In the genomic region with DNA sequence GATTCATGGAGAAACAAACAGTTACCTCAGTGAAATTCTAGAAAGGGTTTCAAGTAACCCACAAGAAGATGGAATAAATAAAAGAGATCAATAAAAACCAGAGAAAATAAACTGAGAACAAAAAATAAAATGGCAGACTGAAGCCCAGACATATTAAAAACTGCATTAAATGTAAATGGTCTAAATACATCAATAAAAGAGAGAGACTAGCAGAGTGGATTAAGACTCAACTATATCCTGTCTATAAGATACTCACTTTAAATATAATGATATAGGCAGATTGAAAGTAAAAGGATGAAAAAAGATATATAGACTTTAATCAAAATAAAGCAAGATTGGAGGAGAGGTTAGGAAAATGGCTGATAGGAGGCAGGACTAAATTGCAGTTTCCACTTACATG, we compare ENCODE assay signal across 40 cellular contexts. TPM values are rescaled to one million over a fixed set of nuclear protein-coding genes. Genes with fewer than 3 reads are reported as not detected.
"Had no signal": no experiment of that assay in that cellular context is flagged by ENCODE, and none has a peak within 500 bp of the region (broad histone marks: within the 10 kb centered on the region; RNA-seq: fewer than 3 reads in every experiment).

No MANE protein-coding gene starts in this region.

- FAIRE-seq: astrocyte, bronchial epithelial cell had no signal

- H3K4me1 Mint-ChIP-seq: activated naive CD4-positive, alpha-beta T cell treated with anti-CD3 and anti-CD28 coated beads, Interleukin-2, amount 10 ng/mL, durations not matched to agents 7 days and 5 days; activated naive CD4-positive, alpha-beta T cell treated with anti-CD3 and anti-CD28 coated beads, Interleukin-2, amount 50 U/mL, for 24 hours; activated naive CD8-positive, alpha-beta T cell treated with anti-CD3 and anti-CD28 coated beads for 36 hours; activated naive CD8-positive, alpha-beta T cell treated with anti-CD3 and anti-CD28 coated beads, Interleukin-2, amount 10 ng/mL, durations not matched to agents 7 days and 5 days; activated naive CD8-positive, alpha-beta T cell treated with anti-CD3 and anti-CD28 coated beads, Interleukin-2, amount 50 U/mL, for 24 hours; activated T-helper 17 cell treated with anti-CD3 and anti-CD28 coated beads, Interleukin-2, amount 50 U/mL, for 72 hours; brain; central memory CD8-positive, alpha-beta T cell had no signal

- H3K27me3 ChIP-seq: adrenal gland, ascending aorta, body of pancreas, brain microvascular endothelial cell, cardiac muscle cell had no signal

- H3K36me3 ChIP-seq: adrenal gland, ascending aorta, brain microvascular endothelial cell, breast epithelium, cardiac muscle cell had no signal

- H3K36me3 Mint-ChIP-seq: activated naive CD4-positive, alpha-beta T cell treated with anti-CD3 and anti-CD28 coated beads, Interleukin-2, amount 10 ng/mL, durations not matched to agents 7 days and 5 days; activated naive CD8-positive, alpha-beta T cell treated with anti-CD3 and anti-CD28 coated beads, Interleukin-2, amount 10 ng/mL, durations not matched to agents 7 days and 5 days; brain had no signal

- H3K4me3 Mint-ChIP-seq: activated naive CD4-positive, alpha-beta T cell treated with anti-CD3 and anti-CD28 coated beads for 36 hours; activated naive CD4-positive, alpha-beta T cell treated with anti-CD3 and anti-CD28 coated beads, Interleukin-2, amount 10 ng/mL, durations not matched to agents 7 days and 5 days; activated naive CD4-positive, alpha-beta T cell treated with anti-CD3 and anti-CD28 coated beads, Interleukin-2, amount 50 U/mL, for 24 hours; activated naive CD8-positive, alpha-beta T cell; activated naive CD8-positive, alpha-beta T cell treated with anti-CD3 and anti-CD28 coated beads for 36 hours; activated naive CD8-positive, alpha-beta T cell treated with anti-CD3 and anti-CD28 coated beads, Interleukin-2, amount 10 ng/mL, durations not matched to agents 7 days and 5 days; activated naive CD8-positive, alpha-beta T cell treated with anti-CD3 and anti-CD28 coated beads, Interleukin-2, amount 50 U/mL, for 24 hours; activated T-cell treated with anti-CD3 and anti-CD28 coated beads, Interleukin-2, amount 50 U/mL, for 24 hours; activated T-cell treated with anti-CD3 and anti-CD28 coated beads, Interleukin-2, amount 50 U/mL, for 4 hours; activated T-cell treated with anti-CD3 and anti-CD28 coated beads, Interleukin-2, amount 50 U/mL, for 72 hours; activated T-helper 1 cell treated with anti-CD3 and anti-CD28 coated beads, Interleukin-12 subunit alpha, Interleukin-12 subunit beta, Interleukin-2, Interleukin-4 antibody, amounts not matched to agents 30 ng/mL and 10 ng/mL and 1 ng/mL, durations not matched to agents 14 hours and 24 hours and 36 hours; activated T-helper 17 cell treated with anti-CD3 and anti-CD28 coated beads, Interleukin-2, amount 50 U/mL, for 72 hours; brain; central memory CD8-positive, alpha-beta T cell had no signal

- H3K4me1 ChIP-seq: adrenal gland, ascending aorta, body of pancreas, breast epithelium had no signal

- ATAC-seq: activated naive CD4-positive, alpha-beta T cell treated with anti-CD3 and anti-CD28 coated beads, Interleukin-2, amount 50 U/mL, for 72 hours; activated naive CD8-positive, alpha-beta T cell treated with anti-CD3 and anti-CD28 coated beads, Interleukin-2, amount 50 U/mL, for 24 hours; activated T-cell treated with anti-CD3 and anti-CD28 coated beads, Interleukin-2, amount 50 U/mL, for 4 hours; activated T-cell treated with anti-CD3 and anti-CD28 coated beads, Interleukin-2, amount 50 U/mL, for 72 hours; activated T-helper 17 cell treated with anti-CD3 and anti-CD28 coated beads, Interleukin-2, amount 50 U/mL, for 72 hours; body of pancreas had no signal

- H3K4me3 ChIP-seq: adrenal gland, ascending aorta, body of pancreas, breast epithelium, cardiac muscle cell had no signal

- H3K9me3 ChIP-seq: adrenal gland had no signal

- H3K27ac ChIP-seq: adrenal gland, ascending aorta, body of pancreas, brain microvascular endothelial cell, breast epithelium, cardiac muscle cell had no signal

- H3K27ac Mint-ChIP-seq: activated naive CD4-positive, alpha-beta T cell treated with anti-CD3 and anti-CD28 coated beads for 36 hours; activated naive CD4-positive, alpha-beta T cell treated with anti-CD3 and anti-CD28 coated beads, Interleukin-2, amount 10 ng/mL, durations not matched to agents 7 days and 5 days; activated naive CD4-positive, alpha-beta T cell treated with anti-CD3 and anti-CD28 coated beads, Interleukin-2, amount 50 U/mL, for 24 hours; activated naive CD4-positive, alpha-beta T cell treated with anti-CD3 and anti-CD28 coated beads, Interleukin-2, amount 50 U/mL, for 72 hours; activated naive CD8-positive, alpha-beta T cell; activated naive CD8-positive, alpha-beta T cell treated with anti-CD3 and anti-CD28 coated beads for 36 hours; activated naive CD8-positive, alpha-beta T cell treated with anti-CD3 and anti-CD28 coated beads, Interleukin-2, amount 10 ng/mL, durations not matched to agents 7 days and 5 days; activated naive CD8-positive, alpha-beta T cell treated with anti-CD3 and anti-CD28 coated beads, Interleukin-2, amount 50 U/mL, for 24 hours; activated T-cell treated with anti-CD3 and anti-CD28 coated beads, Interleukin-2, amount 50 U/mL, for 24 hours; activated T-cell treated with anti-CD3 and anti-CD28 coated beads, Interleukin-2, amount 50 U/mL, for 72 hours; activated T-helper 1 cell treated with anti-CD3 and anti-CD28 coated beads, Interleukin-12 subunit alpha, Interleukin-12 subunit beta, Interleukin-2, Interleukin-4 antibody, amounts not matched to agents 30 ng/mL and 10 ng/mL and 1 ng/mL, durations not matched to agents 14 hours and 24 hours and 36 hours; activated T-helper 17 cell treated with anti-CD3 and anti-CD28 coated beads, Interleukin-2, amount 50 U/mL, for 72 hours; activated T-helper 2 cell treated with anti-CD3 and anti-CD28 coated beads, Interferon-gamma antibody, Interleukin-2, Interleukin-4, amounts not matched to agents 10 μg/mL and 5 μg/mL and 100 μg/mL, durations not matched to agents 14 hours and 24 hours and 36 hours; brain had no signal

- DNase-seq: activated effector memory CD4-positive, alpha-beta T cell treated with anti-CD3 and anti-CD28 coated beads, Interleukin-2, amount 50 U/mL, for 16 hours; activated effector memory CD4-positive, alpha-beta T cell treated with Interleukin-2 at 50 U/mL for 16 hours; activated gamma-delta T cell; activated gamma-delta T cell treated with Interleukin-2 at 50 U/mL for 16 hours; activated naive CD4-positive, alpha-beta T cell; activated naive CD4-positive, alpha-beta T cell treated with anti-CD3 and anti-CD28 coated beads for 36 hours; activated naive CD4-positive, alpha-beta T cell treated with anti-CD3 and anti-CD28 coated beads, Interleukin-2, amount 10 ng/mL, durations not matched to agents 7 days and 5 days; activated naive CD4-positive, alpha-beta T cell treated with anti-CD3 and anti-CD28 coated beads, Interleukin-2, amount 50 U/mL, for 16 hours; activated naive CD4-positive, alpha-beta T cell treated with Interleukin-2 at 50 U/mL for 16 hours; activated naive CD8-positive, alpha-beta T cell treated with anti-CD3 and anti-CD28 coated beads for 36 hours; activated naive CD8-positive, alpha-beta T cell treated with anti-CD3 and anti-CD28 coated beads, Interleukin-2, amount 10 ng/mL, durations not matched to agents 7 days and 5 days; activated naive CD8-positive, alpha-beta T cell treated with anti-CD3 and anti-CD28 coated beads, Interleukin-2, amount 50 U/mL, for 24 hours; activated T-cell treated with anti-CD3 and anti-CD28 coated beads, Interleukin-2, amount 50 U/mL, for 24 hours; activated T-cell treated with anti-CD3 and anti-CD28 coated beads, Interleukin-2, amount 50 U/mL, for 4 hours; activated T-cell treated with anti-CD3 and anti-CD28 coated beads, Interleukin-2, amount 50 U/mL, for 48 hours; activated T-cell treated with anti-CD3 and anti-CD28 coated beads, Interleukin-2, amount 50 U/mL, for 72 hours; adrenal gland; amniotic stem cell; amygdala; anterior cingulate cortex; aorta; body of pancreas; brain microvascular endothelial cell; caudate nucleus; central memory CD4-positive, alpha-beta T cell; cerebellar nuclear complex had no signal

RNA-seq across cellular contexts. Expression of gene EBF3, which starts 18.8 kb away (rescaled TPM):
- total RNA-seq: activated naive CD4-positive, alpha-beta T cell treated with anti-CD3 and anti-CD28 coated beads for 36 hours; activated naive CD4-positive, alpha-beta T cell treated with anti-CD3 and anti-CD28 coated beads, Interleukin-2, amount 50 U/mL, for 72 hours; activated naive CD8-positive, alpha-beta T cell treated with anti-CD3 and anti-CD28 coated beads for 36 hours; activated naive CD8-positive, alpha-beta T cell treated with anti-CD3 and anti-CD28 coated beads, Interleukin-2, amount 10 ng/mL, durations not matched to agents 7 days and 5 days; activated T-cell treated with anti-CD3 and anti-CD28 coated beads, Interleukin-2, amount 50 U/mL, for 4 hours; activated T-cell treated with anti-CD3 and anti-CD28 coated beads, Interleukin-2, amount 50 U/mL, for 72 hours; activated T-helper 1 cell treated with anti-CD3 and anti-CD28 coated beads, Interleukin-12 subunit alpha, Interleukin-12 subunit beta, Interleukin-2, Interleukin-4 antibody, amounts not matched to agents 30 ng/mL and 10 ng/mL and 1 ng/mL, durations not matched to agents 14 hours and 24 hours and 36 hours; activated T-helper 17 cell treated with anti-CD3 and anti-CD28 coated beads, Interleukin-2, amount 50 U/mL, for 72 hours; activated T-helper 2 cell treated with anti-CD3 and anti-CD28 coated beads, Interferon-gamma antibody, Interleukin-2, Interleukin-4, amounts not matched to agents 10 μg/mL and 5 μg/mL and 100 μg/mL, durations not matched to agents 14 hours and 24 hours and 36 hours; chondrocyte had no signal
